Comparison of ENCODE assay signal across 23 cellular contexts in the genomic region with DNA sequence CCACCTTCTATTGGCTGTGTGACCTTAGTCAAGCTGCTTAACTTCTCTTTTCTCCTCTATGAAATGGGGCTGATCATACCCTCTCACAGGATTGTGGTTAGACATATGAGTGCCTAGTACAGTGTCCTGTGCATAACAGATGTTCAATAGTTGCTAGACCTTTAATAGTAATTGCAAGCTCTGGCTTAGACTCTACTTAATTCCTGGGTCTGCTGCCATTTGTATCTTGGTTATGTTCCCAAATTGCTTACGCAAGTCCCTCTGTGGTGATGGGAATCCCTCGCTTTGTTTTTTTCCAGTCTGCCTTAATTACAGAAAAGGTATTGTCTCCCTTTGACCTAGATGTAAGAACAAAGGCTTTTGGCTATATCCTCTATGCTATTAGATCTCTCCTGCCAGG.
"Had no signal": no experiment of that assay in that cellular context is flagged by ENCODE, and none has a peak within 500 bp of the region (broad histone marks: within the 10 kb centered on the region; RNA-seq: fewer than 3 reads in every experiment).

No MANE protein-coding gene starts in this region.

- DNase-seq: activated CD4-positive, alpha-beta memory T cell treated with anti-CD3 and anti-CD28 coated beads, Interleukin-2, amount 10 ng/mL, durations not matched to agents 7 days and 5 days; activated CD4-positive, alpha-beta T cell treated with anti-CD3 and anti-CD28 coated beads, Interleukin-2, amount 10 ng/mL, durations not matched to agents 24 days and 14 days; activated CD8-positive, alpha-beta memory T cell treated with anti-CD3 and anti-CD28 coated beads, Interleukin-2, amount 10 ng/mL, durations not matched to agents 7 days and 5 days; activated effector memory CD4-positive, alpha-beta T cell treated with anti-CD3 and anti-CD28 coated beads, Interleukin-2, amount 50 U/mL, for 16 hours; activated naive CD4-positive, alpha-beta T cell treated with anti-CD3 and anti-CD28 coated beads, Interleukin-2, amount 10 ng/mL, durations not matched to agents 7 days and 5 days; activated T-cell treated with anti-CD3 and anti-CD28 coated beads for 4 hours; amygdala; central memory CD4-positive, alpha-beta T cell; colonic mucosa; effector memory CD8-positive, alpha-beta T cell; foreskin keratinocyte; immature natural killer cell; kidney glomerular epithelial cell; mesendoderm; naive B cell; stimulated activated CD4-positive, alpha-beta T cell treated with anti-CD3 and anti-CD28 coated beads, Interleukin-4, amount 100 ng/mL, for 1 hour; stimulated activated naive CD4-positive, alpha-beta T cell; testis; upper lobe of left lung had no signal

- ATAC-seq: activated CD4-positive, CD25-positive, alpha-beta regulatory T cell treated with anti-CD3 and anti-CD28 coated beads, Interleukin-2, amount 50 U/mL, for 24 hours; activated CD8-positive, alpha-beta memory T cell treated with anti-CD3 and anti-CD28 coated beads, Interleukin-2, amount 10 ng/mL, durations not matched to agents 7 days and 5 days; effector memory CD8-positive, alpha-beta T cell; esophagus mucosa; foreskin keratinocyte; SK-N-SH treated with all-trans-retinoic acid at 6 μM for 48 hours had no signal

- H3K9me3 ChIP-seq: colonic mucosa, testis, upper lobe of left lung had no signal

- H3K27ac Mint-ChIP-seq: activated CD4-positive, alpha-beta memory T cell treated with anti-CD3 and anti-CD28 coated beads, Interleukin-2, amount 10 ng/mL, durations not matched to agents 7 days and 5 days; activated CD4-positive, alpha-beta T cell treated with anti-CD3 and anti-CD28 coated beads, Interleukin-2, amount 10 ng/mL, durations not matched to agents 24 days and 14 days; activated CD8-positive, alpha-beta memory T cell treated with anti-CD3 and anti-CD28 coated beads, Interleukin-2, amount 10 ng/mL, durations not matched to agents 7 days and 5 days; activated naive CD4-positive, alpha-beta T cell treated with anti-CD3 and anti-CD28 coated beads, Interleukin-2, amount 10 ng/mL, durations not matched to agents 7 days and 5 days; T-helper 2 cell treated with Interferon-gamma antibody and Interleukin-4, amounts not matched to agents 5 μg/mL and 100 μg/mL, for 36 hours had no signal

- H3K4me3 Mint-ChIP-seq: activated CD4-positive, alpha-beta memory T cell treated with anti-CD3 and anti-CD28 coated beads, Interleukin-2, amount 10 ng/mL, durations not matched to agents 7 days and 5 days; activated CD4-positive, alpha-beta T cell treated with anti-CD3 and anti-CD28 coated beads, Interleukin-2, amount 10 ng/mL, durations not matched to agents 24 days and 14 days; activated CD8-positive, alpha-beta memory T cell treated with anti-CD3 and anti-CD28 coated beads, Interleukin-2, amount 10 ng/mL, durations not matched to agents 7 days and 5 days; activated naive CD4-positive, alpha-beta T cell treated with anti-CD3 and anti-CD28 coated beads, Interleukin-2, amount 10 ng/mL, durations not matched to agents 7 days and 5 days; effector memory CD8-positive, alpha-beta T cell; immature natural killer cell; naive B cell; T-helper 2 cell treated with Interferon-gamma antibody and Interleukin-4, amounts not matched to agents 5 μg/mL and 100 μg/mL, for 36 hours had no signal

- H3K27me3 Mint-ChIP-seq: activated CD4-positive, alpha-beta memory T cell treated with anti-CD3 and anti-CD28 coated beads, Interleukin-2, amount 10 ng/mL, durations not matched to agents 7 days and 5 days; activated CD4-positive, alpha-beta T cell treated with anti-CD3 and anti-CD28 coated beads, Interleukin-2, amount 10 ng/mL, durations not matched to agents 24 days and 14 days; activated CD8-positive, alpha-beta memory T cell treated with anti-CD3 and anti-CD28 coated beads, Interleukin-2, amount 10 ng/mL, durations not matched to agents 7 days and 5 days; activated naive CD4-positive, alpha-beta T cell treated with anti-CD3 and anti-CD28 coated beads, Interleukin-2, amount 10 ng/mL, durations not matched to agents 7 days and 5 days; effector memory CD8-positive, alpha-beta T cell; naive B cell had no signal

- H3K4me1 Mint-ChIP-seq: activated CD4-positive, alpha-beta memory T cell treated with anti-CD3 and anti-CD28 coated beads, Interleukin-2, amount 10 ng/mL, durations not matched to agents 7 days and 5 days; activated CD4-positive, alpha-beta T cell treated with anti-CD3 and anti-CD28 coated beads, Interleukin-2, amount 10 ng/mL, durations not matched to agents 24 days and 14 days; activated CD8-positive, alpha-beta memory T cell treated with anti-CD3 and anti-CD28 coated beads, Interleukin-2, amount 10 ng/mL, durations not matched to agents 7 days and 5 days; activated naive CD4-positive, alpha-beta T cell treated with anti-CD3 and anti-CD28 coated beads, Interleukin-2, amount 10 ng/mL, durations not matched to agents 7 days and 5 days; immature natural killer cell had no signal
